Comparison of ENCODE assay signal across 8 cellular contexts in genomic region chr6:42449917-42450313, GRCh38. TPM values are rescaled to one million over a fixed set of nuclear protein-coding genes. Genes with fewer than 3 reads are reported as not detected.
DNase-seq lines count a peak whose midpoint lies in the region; ATAC-seq and TF ChIP-seq lines count a peak whose summit lies in the region.

No MANE protein-coding gene starts in this region.

- peak overlapping the region; percentile 68 to 85 for H3K27ac Mint-ChIP-seq in activated naive CD4-positive, alpha-beta T cell treated with anti-CD3 and anti-CD28 coated beads, Interleukin-2, amount 50 U/mL, for 72 hours

- intact Hi-C loops in heart right ventricle (cut with DNase I) (loop anchor here in 7 of 10 donors (5.0 to 10.0 kb wide), 8 partner anchors 43 to 235 kb away; partner anchors contain the start of gene MRPS10 (in 1 of the 7)), cardiac septum (cut with DNase I) (loop anchor here (5.0 kb wide), 1 partner anchor 188 kb away; no protein-coding TSS in a partner anchor)

- H3K36me3 ChIP-seq in heart right ventricle (no peaks in the 10 kb centered on the region), urinary bladder (ENCODE audit: insufficient read depth) (peaks cover 2% of the 10 kb centered on the region)

- peak overlapping the region in 9 of 10 donors; percentile 61 to 91 (median 84) for H3K4me3 ChIP-seq in heart right ventricle
- H3K4me3 ChIP-seq in urinary bladder (ENCODE audit: low read depth, low read length), result peak overlapping the region; percentile 66

- H3K27ac ChIP-seq in heart right ventricle (peak overlapping the region in 7 of 10 donors; percentile 55 to 97 (median 91)), urinary bladder (ENCODE audit: low read depth) (no peak overlapping the region)

- no peaks in the 10 kb centered on the region for H3K9me3 ChIP-seq in heart right ventricle

- peaks cover 0 to 4% of the 10 kb centered on the region in 2 donors for H3K9me3 Mint-ChIP-seq in activated naive CD4-positive, alpha-beta T cell treated with anti-CD3 and anti-CD28 coated beads, Interleukin-2, amount 50 U/mL, for 72 hours

- ATAC-seq in heart right ventricle, result no peak
- ATAC-seq in activated naive CD4-positive, alpha-beta T cell treated with anti-CD3 and anti-CD28 coated beads, Interleukin-2, amount 50 U/mL, for 72 hours, result no peak
- no peak for ATAC-seq in HG03460 (IDR thresholded peaks at IDR 0.05; ENCODE audit: unreplicated experiment)

- TF ChIP-seq CTCF in heart right ventricle (IDR thresholded peaks at IDR 0.05), result no peak

- WGBS in heart right ventricle, 2 donors, result 42 to 46% methylated on average over 4 of the region's 4 CpGs
- WGBS in urinary bladder, result 15% methylated on average over 4 of the region's 4 CpGs

- no peak for DNase-seq in heart right ventricle
- no peak for DNase-seq in cardiac septum (ENCODE audit: low spot score)
- no peak for DNase-seq in activated naive CD4-positive, alpha-beta T cell treated with anti-CD3 and anti-CD28 coated beads, Interleukin-2, amount 50 U/mL, for 72 hours (ENCODE audit: low spot score in 2 of 2)
- peak; percentile 26 for DNase-seq in iris pigment epithelial cell (ENCODE audit: low read depth)
- DNase-seq in Ammon's horn (ENCODE audit: low spot score), result no peak
- DNase-seq in HCEC 1CT, result no peak

- H3K4me1 ChIP-seq in heart right ventricle, result peaks cover 3 to 46% (median 22%) of the 10 kb centered on the region in 9 donors
- H3K4me1 ChIP-seq in urinary bladder (ENCODE audit: insufficient read depth), result peaks cover 3% of the 10 kb centered on the region

- no peaks in the 10 kb centered on the region for H3K27me3 ChIP-seq in heart right ventricle

- H3K36me3 Mint-ChIP-seq in activated naive CD4-positive, alpha-beta T cell treated with anti-CD3 and anti-CD28 coated beads, Interleukin-2, amount 50 U/mL, for 72 hours, result peaks cover 0 to 69% of the 10 kb centered on the region in 2 donors

RNA-seq across cellular contexts. Expression of gene TRERF1, which starts 1.8 kb away (rescaled TPM):
- total RNA-seq in heart right ventricle, result 1 to 10 TPM in 8 of 10 donors, under 1 TPM in 2; 0.91 to 2.8 (median 1.6) TPM
- polyA plus RNA-seq in heart right ventricle, result 1 to 10 TPM in 1 of 2 donors, under 1 TPM in 1; 0.75 to 1.7 TPM
- 0.86 TPM for total RNA-seq in cardiac septum
- total RNA-seq in activated naive CD4-positive, alpha-beta T cell treated with anti-CD3 and anti-CD28 coated beads, Interleukin-2, amount 50 U/mL, for 72 hours, result 10 to 100 TPM in 1 of 2 donors, 1 to 10 TPM in 1; 3.8 to 28.2 TPM
- total RNA-seq in urinary bladder, result 12.1 TPM
- 7.9 TPM for polyA plus RNA-seq in urinary bladder
